In genomic region chr11:795638-796564, GRCh38 we compare ENCODE assay signal across 8 cellular contexts. TPM values are rescaled to one million over a fixed set of nuclear protein-coding genes. Genes with fewer than 3 reads are reported as not detected.
DNase-seq lines count a peak whose midpoint lies in the region; ATAC-seq and TF ChIP-seq lines count a peak whose summit lies in the region.

No MANE protein-coding gene starts in this region.

- CTCF ChIA-PET in activated naive CD4-positive, alpha-beta T cell treated with anti-CD3 and anti-CD28 coated beads for 36 hours (lab: Charles Lee) = interaction anchor here (1.0 to 1.1 kb wide), 2 partner anchors 18 to 32 kb away, joined by 3 to 4 read pairs; partner anchors contain the start of gene GATD1

- H3K36me3 ChIP-seq in HUES48 (ENCODE audit: control insufficient read depth, insufficient read depth, low read length) (peaks cover 49% of the 10 kb centered on the region), SK-N-MC (ENCODE audit: insufficient read depth, low read length) (no peaks in the 10 kb centered on the region; the same call in 1 of the 2 replicates), prostate gland (no peaks in the 10 kb centered on the region), urinary bladder (ENCODE audit: insufficient read depth) (no peaks in the 10 kb centered on the region)

- no peaks in the 10 kb centered on the region for H3K9me3 Mint-ChIP-seq in activated naive CD4-positive, alpha-beta T cell treated with anti-CD3 and anti-CD28 coated beads for 36 hours

- ATAC-seq in Right ventricle myocardium superior (ENCODE audit: poor library complexity) = peak; percentile 55
- no peak for ATAC-seq in HG03457 (IDR thresholded peaks at IDR 0.05; ENCODE audit: unreplicated experiment)

- intact Hi-C loops in activated naive CD4-positive, alpha-beta T cell treated with anti-CD3 and anti-CD28 coated beads for 36 hours (cut with micrococcal nuclease) = loop anchor here (1.0 to 10.0 kb wide), 10 partner anchors 19 to 589 kb away; partner anchors contain the start of genes BET1L, CHID1, GATD1 and IFITM1
- intact Hi-C loops in Right ventricle myocardium superior (cut with DNase I) = no loop called here
- intact Hi-C loops in prostate gland (cut with DNase I) = no loop called here

- no peak for TF ChIP-seq POLR2A in prostate gland (IDR thresholded peaks at IDR 0.05)

- H3K27me3 ChIP-seq in HUES48 (ENCODE audit: control insufficient read depth, insufficient read depth, low read length) (no peaks in the 10 kb centered on the region), prostate gland (replicated peaks; ENCODE audit: insufficient read depth) (no peaks in the 10 kb centered on the region)

- TF ChIP-seq CTCF in prostate gland (IDR thresholded peaks at IDR 0.05) = no peak

- H3K27ac ChIP-seq in HUES48 (ENCODE audit: low read depth, low read length) (peak overlapping the region; percentile 89), SK-N-MC (peak overlapping the region; percentile 89; the same call in 1 of the 2 replicates), prostate gland (peak overlapping the region; percentile 81 to 86), urinary bladder (ENCODE audit: low read depth) (peak overlapping the region; percentile 46)

- H3K4me1 ChIP-seq in HUES48 (ENCODE audit: control insufficient read depth, insufficient read depth, low read length) (peaks cover 13% of the 10 kb centered on the region), prostate gland (replicated peaks) (peaks cover 16% of the 10 kb centered on the region), urinary bladder (ENCODE audit: insufficient read depth) (no peaks in the 10 kb centered on the region)

- no peak overlapping the region for H3K9ac ChIP-seq in HUES48 (ENCODE audit: low read depth, low read length)
- H3K9ac ChIP-seq in SK-N-MC (ENCODE audit: insufficient read length) = peak overlapping the region; percentile 60

- H3K4me1 Mint-ChIP-seq in activated naive CD4-positive, alpha-beta T cell treated with anti-CD3 and anti-CD28 coated beads for 36 hours (ENCODE audit: low read depth) = peaks cover 12% of the 10 kb centered on the region

- H3K9me3 ChIP-seq in HUES48 (ENCODE audit: control insufficient read depth, insufficient read depth, low read length) = no peaks in the 10 kb centered on the region
- H3K9me3 ChIP-seq in SK-N-MC (ENCODE audit: low read depth, low read length) = no peaks in the 10 kb centered on the region
- H3K9me3 ChIP-seq in prostate gland = no peaks in the 10 kb centered on the region

- H3K36me3 Mint-ChIP-seq in activated naive CD4-positive, alpha-beta T cell treated with anti-CD3 and anti-CD28 coated beads for 36 hours (ENCODE audit: low read depth) = peaks cover 11% of the 10 kb centered on the region

- H3K27ac Mint-ChIP-seq in activated naive CD4-positive, alpha-beta T cell treated with anti-CD3 and anti-CD28 coated beads for 36 hours = peak overlapping the region; percentile 37

- no peaks in the 10 kb centered on the region for H3K27me3 Mint-ChIP-seq in activated naive CD4-positive, alpha-beta T cell treated with anti-CD3 and anti-CD28 coated beads for 36 hours (ENCODE audit: low read depth)

- H3K4me3 Mint-ChIP-seq in activated naive CD4-positive, alpha-beta T cell treated with anti-CD3 and anti-CD28 coated beads for 36 hours = peak overlapping the region; percentile 86

- 2% methylated on average over 24 of the region's 25 CpGs for WGBS in prostate gland
- WGBS in urinary bladder = 2% methylated on average over 25 of the region's 25 CpGs

- H3K4me3 ChIP-seq in HUES48 (ENCODE audit: low read depth, low read length) (no peak overlapping the region; the same call in 1 of the 2 replicates), SK-N-MC (peak overlapping the region; percentile 94), prostate gland (peak overlapping the region; percentile 47 to 73), urinary bladder (ENCODE audit: low read depth, low read length) (peak overlapping the region; percentile 59)

- DNase-seq in GM03348 (ENCODE audit: low spot score) (peak; percentile 93), SK-N-MC (ENCODE audit: low read depth, low spot score) (no peak), Right ventricle myocardium superior (peak; percentile 84), prostate gland (ENCODE audit: low spot score) (peak; percentile 69)
- peak; percentile 90 for DNase-seq in activated naive CD4-positive, alpha-beta T cell treated with anti-CD3 and anti-CD28 coated beads for 36 hours

RNA-seq across cellular contexts. Expression of gene SLC25A22, which starts 2.2 kb away (rescaled TPM):
- 10 to 100 TPM; 19.1 to 21.8 TPM for total RNA-seq in activated naive CD4-positive, alpha-beta T cell treated with anti-CD3 and anti-CD28 coated beads for 36 hours
- total RNA-seq in Right ventricle myocardium superior (3.4 TPM), prostate gland (10 to 100 TPM; 21.2 to 43.2 TPM), urinary bladder (7.5 TPM)
- 17.1 TPM for polyA plus RNA-seq in urinary bladder

RNA-seq across cellular contexts. Expression of gene CEND1, which starts 6.0 kb away (rescaled TPM):
- under 1 TPM in 1 of 2 experiments, not detected in 1; 0.17 TPM for total RNA-seq in activated naive CD4-positive, alpha-beta T cell treated with anti-CD3 and anti-CD28 coated beads for 36 hours
- total RNA-seq in Right ventricle myocardium superior (0.19 TPM), prostate gland (1 to 10 TPM in 1 of 2 donors, under 1 TPM in 1; 0.18 to 1.6 TPM), urinary bladder (not detected)
- 1.4 TPM for polyA plus RNA-seq in urinary bladder

RNA-seq across cellular contexts. Expression of gene PIDD1, which starts 9.1 kb away (rescaled TPM):
- total RNA-seq in activated naive CD4-positive, alpha-beta T cell treated with anti-CD3 and anti-CD28 coated beads for 36 hours = 10 to 100 TPM; 43.2 to 45.2 TPM
- total RNA-seq in Right ventricle myocardium superior (7.3 TPM), prostate gland (10 to 100 TPM; 15.3 to 60.5 TPM), urinary bladder (7.2 TPM)
- polyA plus RNA-seq in urinary bladder = 12.4 TPM

RNA-seq across cellular contexts. Expression of gene RPLP2, which starts 13.9 kb away (rescaled TPM):
- 1,000 to 10,000 TPM; 3,807 to 3,940 TPM for total RNA-seq in activated naive CD4-positive, alpha-beta T cell treated with anti-CD3 and anti-CD28 coated beads for 36 hours
- total RNA-seq in Right ventricle myocardium superior (982 TPM), prostate gland (100 to 1,000 TPM; 431 to 906 TPM), urinary bladder (189 TPM)
- polyA plus RNA-seq in urinary bladder = 1,859 TPM

RNA-seq across cellular contexts. Expression of gene GATD1, which starts 18.6 kb away (rescaled TPM):
- 10 to 100 TPM; 33.0 to 34.3 TPM for total RNA-seq in activated naive CD4-positive, alpha-beta T cell treated with anti-CD3 and anti-CD28 coated beads for 36 hours
- total RNA-seq in Right ventricle myocardium superior = 17.4 TPM
- total RNA-seq in prostate gland = 10 to 100 TPM; 29.9 to 72.3 TPM
- total RNA-seq in urinary bladder = 26.4 TPM
- polyA plus RNA-seq in urinary bladder = 43.3 TPM
